ENCODE assay signal across 16 cellular contexts in the genomic region with DNA sequence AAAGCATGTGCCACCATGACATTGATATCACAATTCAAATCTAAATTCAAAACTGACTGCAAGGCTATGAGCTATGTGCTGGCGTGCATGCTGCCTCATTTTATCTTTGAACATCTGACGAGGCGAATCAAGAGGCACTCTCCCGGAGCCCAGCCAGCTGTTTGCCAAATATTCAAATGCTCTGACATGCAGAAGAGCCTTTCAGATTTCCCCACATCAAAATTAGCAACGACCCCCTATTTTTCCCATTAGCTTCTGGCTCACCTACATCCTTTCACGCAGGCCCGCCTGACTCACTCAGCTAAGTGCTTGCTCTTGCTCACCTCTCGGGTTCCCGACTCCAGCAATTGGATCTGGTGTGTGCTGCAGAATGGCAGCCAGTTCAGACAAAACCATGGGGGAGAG.
DNase-seq lines count a peak whose midpoint lies in the region; TF ChIP-seq lines count a peak whose summit lies in the region.
"Had no signal": no experiment of that assay in that cellular context is flagged by ENCODE, and none has a peak within 500 bp of the region (broad histone marks: within the 10 kb centered on the region; RNA-seq: fewer than 3 reads in every experiment).

No MANE protein-coding gene starts in this region.

- no peak for TF ChIP-seq CTCF in A673 (conservative IDR thresholded peaks at IDR 0.05; ENCODE audit: low read depth, low read length)

- no peak overlapping the region for H3K18ac ChIP-seq in neuronal stem cell (ENCODE audit: low read length)

- H2BK120ac ChIP-seq in neuronal stem cell (ENCODE audit: low read depth, low read length), result no peak overlapping the region

- no peak overlapping the region for H3K23ac ChIP-seq in neuronal stem cell (ENCODE audit: low read depth, low read length, poor library complexity)

- no peak overlapping the region for H2BK15ac ChIP-seq in neuronal stem cell (ENCODE audit: low read length)

- no peaks in the 10 kb centered on the region for H3K9me3 ChIP-seq in neuronal stem cell (replicated peaks in 1 of 2; ENCODE audit: control insufficient read depth in 2 of 2, insufficient read depth in 1 of 2, low read depth in 1 of 2, low read length in 2 of 2)
- H3K9me3 ChIP-seq in A673 (ENCODE audit: low read depth, low read length, poor library complexity, severe bottlenecking), result no peaks in the 10 kb centered on the region
- H3K9me3 ChIP-seq: gastroesophageal sphincter, pancreas, SJSA1 had no signal

- CTCF ChIA-PET in A673 (lab: Charles Lee), result no interaction called here

- H2AK5ac ChIP-seq in neuronal stem cell (ENCODE audit: low read depth, low read length), result no peak overlapping the region

- no peak overlapping the region for H3K4ac ChIP-seq in neuronal stem cell (ENCODE audit: low read length)

- H3K36me3 ChIP-seq in neuronal stem cell (replicated peaks in 1 of 2; ENCODE audit: control insufficient read depth in 2 of 2, insufficient read depth in 2 of 2, low read length in 2 of 2) (no peaks in the 10 kb centered on the region), A673 (ENCODE audit: insufficient read depth, low read length, poor library complexity, severe bottlenecking) (no peaks in the 10 kb centered on the region), H7 (replicated peaks; ENCODE audit: control insufficient read depth, insufficient read depth, low read length) (no peaks in the 10 kb centered on the region)
- H3K36me3 ChIP-seq: gastroesophageal sphincter, pancreas, SJSA1 had no signal

- no peak overlapping the region for H3K14ac ChIP-seq in neuronal stem cell (ENCODE audit: low read length)

- no peak overlapping the region for H3K9ac ChIP-seq in neuronal stem cell (ENCODE audit: low read depth, low read length, poor library complexity)

- BruUV-seq in A673 (replicated peaks; lab: Mats Ljungman, UMichigan), result no TSS peak

- POLR2A ChIA-PET in A673 (lab: Charles Lee; ENCODE audit: low non-redundant PET), result no interaction called here

- peaks cover 25 to 50% of the 10 kb centered on the region in 2 donors for H3K4me1 ChIP-seq in neuronal stem cell (ENCODE audit: control insufficient read depth in 2 of 2, insufficient read depth in 1 of 2, low read depth in 1 of 2, low read length in 2 of 2)
- H3K4me1 ChIP-seq in A673 (ENCODE audit: insufficient read depth, low read length, poor library complexity, severe bottlenecking), result peaks cover 10% of the 10 kb centered on the region
- H3K4me1 ChIP-seq: pancreas, SJSA1 had no signal

- H4K8ac ChIP-seq in neuronal stem cell (ENCODE audit: low read depth, low read length), result no peak overlapping the region

- H2BK12ac ChIP-seq in neuronal stem cell (ENCODE audit: low read length), result no peak overlapping the region

- H3K27me3 ChIP-seq in neuronal stem cell (ENCODE audit: control insufficient read depth in 3 of 3, insufficient read depth in 3 of 3, low read depth in 1 of 3, low read length in 3 of 3) (no peaks in the 10 kb centered on the region), A673 (replicated peaks; ENCODE audit: insufficient read depth, low read depth, low read length, poor library complexity) (no peaks in the 10 kb centered on the region), H7 (ENCODE audit: control insufficient read depth, insufficient read depth, low read length) (no peaks in the 10 kb centered on the region)
- H3K27me3 ChIP-seq: gastroesophageal sphincter, pancreas, SJSA1 had no signal

- H3K27ac ChIP-seq in neuronal stem cell (replicated peaks; ENCODE audit: low read length) (peak overlapping the region; percentile 34), A673 (ENCODE audit: low read depth, low read length, poor library complexity, severe bottlenecking) (no peak overlapping the region)
- H3K27ac ChIP-seq: gastroesophageal sphincter, SJSA1 had no signal

- intact Hi-C loops in head of caudate nucleus (cut with DNase I) (loop anchor here (10.0 kb wide), 1 partner anchor 103 kb away; no protein-coding TSS in a partner anchor), A673 (cut with micrococcal nuclease; ENCODE audit: unreplicated experiment) (no loop called here)

- peak; percentile 37 for DNase-seq in Daoy (ENCODE audit: low read depth)
- DNase-seq in SK-N-DZ (ENCODE audit: low spot score), result peak; percentile 45
- DNase-seq in head of caudate nucleus, result peak; percentile 12 to 89 (median 57)
- DNase-seq in neuronal stem cell (ENCODE audit: low spot score), result no peak
- no peak for DNase-seq in GDM1 (lab: John Stamatoyannopoulos, UW)
- DNase-seq in amniotic stem cell (lab: John Stamatoyannopoulos, UW), result no peak
- DNase-seq in A673 (ENCODE audit: low spot score), result no peak
- no peak for DNase-seq in H7
- DNase-seq: activated CD4-positive, alpha-beta T cell treated with anti-CD3 and anti-CD28 coated beads, Interleukin-2, amount 50 U/mL, for 1 hour; activated naive CD8-positive, alpha-beta T cell treated with anti-CD3 and anti-CD28 coated beads for 36 hours; activated T-cell treated with anti-CD3 and anti-CD28 coated beads, Interleukin-2, amount 50 U/mL, for 1 hour; pancreas; stimulated activated CD4-positive, alpha-beta T cell treated with anti-CD3 and anti-CD28 coated beads, Interleukin-12 subunit alpha, Interleukin-12 subunit beta, amount 100 ng/mL, for 4 hours; stimulated activated naive CD8-positive, alpha-beta T cell treated with anti-CD3 and anti-CD28 coated beads, Interleukin-15, Interleukin-2, amounts not matched to agents 100 U/mL and 50 U/mL, for 24 hours had no signal

- H3K4me2 ChIP-seq in neuronal stem cell (ENCODE audit: insufficient read depth, low read length, poor library complexity, severe bottlenecking), result peak overlapping the region; percentile 35

- no CpG with 5 or more reads among the region's 9 CpGs for WGBS in neuronal stem cell (ENCODE audit: extremely low coverage in 2 of 2, insufficient read length in 2 of 2, insufficient replicate concordance in 1 of 2), 2 donors

- H2AFZ ChIP-seq in neuronal stem cell (ENCODE audit: low read length), result peak overlapping the region; percentile 46

- H3K4me3 ChIP-seq in neuronal stem cell (ENCODE audit: low read length in 2 of 2) (peak overlapping the region in 1 of 2 donors; percentile 42), A673 (ENCODE audit: low read depth, low read length, poor library complexity, severe bottlenecking) (no peak overlapping the region), H7 (ENCODE audit: insufficient read depth, low read depth, low read length) (no peak overlapping the region)
- H3K4me3 ChIP-seq: gastroesophageal sphincter, pancreas, SJSA1 had no signal

- H4K91ac ChIP-seq in neuronal stem cell (ENCODE audit: low read depth, low read length, poor library complexity), result no peak overlapping the region

- no peak overlapping the region for H2BK5ac ChIP-seq in neuronal stem cell (ENCODE audit: low read length)

- H3K79me1 ChIP-seq in neuronal stem cell (ENCODE audit: low read depth, low read length), result no peaks in the 10 kb centered on the region

Comparison
In these comparisons a context has a peak if more than half of its experiments do, and no peak if none do; other contexts are left out.
1. DNase-seq: peak in Daoy (single experiment), SK-N-DZ (single experiment) and head of caudate nucleus (42 of 42); none in neuronal stem cell (single experiment), GDM1 (single experiment), amniotic stem cell (single experiment), A673 (single experiment) and H7 (single experiment).